In the genomic region with DNA sequence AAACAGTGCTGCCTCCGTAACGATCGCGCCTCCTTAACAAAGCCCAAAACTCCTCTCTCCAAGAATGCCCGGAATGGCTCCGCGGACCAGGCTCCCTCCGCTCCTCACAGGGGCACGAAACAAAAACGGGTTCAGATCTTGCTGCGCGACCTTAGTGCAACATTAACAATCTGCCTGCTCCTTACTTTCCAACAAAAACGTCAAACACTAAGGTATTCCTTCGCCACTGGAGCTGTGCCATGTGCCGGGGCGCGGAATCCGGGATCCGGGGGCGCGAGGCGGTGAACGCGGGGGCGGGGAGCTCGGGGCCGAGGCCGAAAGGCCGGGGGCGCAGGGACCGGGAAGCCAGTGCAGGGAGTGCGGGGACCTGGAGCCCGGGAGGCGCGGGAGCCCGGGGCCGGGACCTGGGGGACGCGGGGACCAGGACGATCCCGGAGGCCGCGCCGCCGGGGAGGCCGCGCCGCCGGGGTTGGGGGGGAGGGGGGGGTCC, we compare ENCODE assay signal across 7 cellular contexts. TPM values are rescaled to one million over a fixed set of nuclear protein-coding genes. Genes with fewer than 3 reads are reported as not detected.
DNase-seq lines count a peak whose midpoint lies in the region; ATAC-seq, FAIRE-seq and TF ChIP-seq lines count a peak whose summit lies in the region.

No MANE protein-coding gene starts in this region.

- in situ Hi-C loops in SK-MEL-5 (cut with HindIII; ENCODE audit: low pct_unique_long_range_greater_than_20kb, low sequenced_read_pairs), result no loop called here

- WGBS in lung, 2 donors, result 0 to 1% methylated on average over 41 to 49 of the region's 49 CpGs
- WGBS in tibial nerve, 2 donors, result 1% methylated on average over 16 to 24 of the region's 49 CpGs

- H3K9me3 ChIP-seq in lung (ENCODE audit: control insufficient read depth in 2 of 2, insufficient read depth in 1 of 2, low read length in 1 of 2), result no peaks in the 10 kb centered on the region
- no peaks in the 10 kb centered on the region for H3K9me3 ChIP-seq in tibial nerve

- TF ChIP-seq CTCF in HFFc6 (IDR thresholded peaks at IDR 0.05) (no peak), dorsolateral prefrontal cortex (IDR thresholded peaks at IDR 0.05 in 54 of 56, conservative IDR thresholded peaks at IDR 0.05 in 2 of 56; ENCODE audit: low read depth in 1 of 56, partially characterized antibody in 56 of 56) (no peak), lung (IDR thresholded peaks at IDR 0.05; ENCODE audit: control extremely low read depth, extremely low read depth) (no peak), tibial nerve (IDR thresholded peaks at IDR 0.05) (no peak)

- DNase-seq in GM12892 (ENCODE audit: insufficient read length) (peak; percentile 42), HFFc6 (no peak), SK-MEL-5 (ENCODE audit: low read depth, low spot score) (peak; percentile 7), dorsolateral prefrontal cortex (peak in 1 of 10 donors; percentile 26), lung (ENCODE audit: low spot score) (no peak), tibial nerve (ENCODE audit: low spot score in 2 of 2) (no peak), NCI-H187 treated with DMSO at 0.1 percent for 48 hours (lab: John Stamatoyannopoulos, UW) (no peak)

- H3K4me1 Mint-ChIP-seq in HFFc6 (ENCODE audit: low read depth), result peaks cover 13% of the 10 kb centered on the region

- H3K9me3 Mint-ChIP-seq in HFFc6, result no peaks in the 10 kb centered on the region

- no peaks in the 10 kb centered on the region for H3K27me3 ChIP-seq in dorsolateral prefrontal cortex
- no peaks in the 10 kb centered on the region for H3K27me3 ChIP-seq in lung (ENCODE audit: control insufficient read depth, insufficient read depth)
- no peaks in the 10 kb centered on the region for H3K27me3 ChIP-seq in tibial nerve

- H3K4me1 ChIP-seq in lung (ENCODE audit: control insufficient read depth in 2 of 2, insufficient read depth in 2 of 2, low read length in 2 of 2) (no peaks in the 10 kb centered on the region), tibial nerve (peaks cover 0 to 22% (median 7%) of the 10 kb centered on the region in 4 donors)

- H3K4me3 ChIP-seq in dorsolateral prefrontal cortex, result peak overlapping the region; percentile 57 to 94 (median 84)
- peak overlapping the region; percentile 94 for H3K4me3 ChIP-seq in lung
- peak overlapping the region; percentile 72 to 76 (median 76) for H3K4me3 ChIP-seq in tibial nerve

- peak overlapping the region in 54 of 59 donors; percentile 10 to 88 (median 73) for H3K27ac ChIP-seq in dorsolateral prefrontal cortex
- peak overlapping the region; percentile 63 to 97 for H3K27ac ChIP-seq in lung (ENCODE audit: low read depth in 1 of 2, low read length in 1 of 2)
- H3K27ac ChIP-seq in tibial nerve, result peak overlapping the region; percentile 55 to 91 (median 85)

- H3K36me3 Mint-ChIP-seq in HFFc6 (ENCODE audit: low read depth), result peaks cover 5% of the 10 kb centered on the region; the same call in 1 of the 2 replicates

- intact Hi-C loops in dorsolateral prefrontal cortex (cut with DNase I), result loop anchor here (5.0 kb wide), 2 partner anchors 58 to 142 kb away; partner anchors contain the start of genes NIPA2 (in 1 of the 2) and TUBGCP5 (in 1 of the 2)

- TF ChIP-seq POLR2A in GM12892 (IDR thresholded peaks at IDR 0.05; ENCODE audit: low read depth, low read length) (no peak), tibial nerve (IDR thresholded peaks at IDR 0.05) (no peak)

- H3K4me3 Mint-ChIP-seq in HFFc6, result peak overlapping the region; percentile 100

- H3K36me3 ChIP-seq in lung (ENCODE audit: control insufficient read depth in 2 of 2, insufficient read depth in 2 of 2, low read length in 2 of 2) (no peaks in the 10 kb centered on the region), tibial nerve (no peaks in the 10 kb centered on the region)

- no peak for ATAC-seq in lung (ENCODE audit: insufficient read depth, low FRiP score)

- no peak for FAIRE-seq in GM12892 (lab: Jason Lieb, UNC)

- no peak for TF ChIP-seq EP300 in tibial nerve (IDR thresholded peaks at IDR 0.05)

- H3K27me3 Mint-ChIP-seq in HFFc6 (ENCODE audit: insufficient read depth), result peaks cover 3% of the 10 kb centered on the region

- peak overlapping the region; percentile 86 for H3K27ac Mint-ChIP-seq in HFFc6

RNA-seq across cellular contexts. Expression of gene CYFIP1, which starts 0.4 kb away (rescaled TPM):
- 28.7 TPM for polyA plus RNA-seq in GM12892 (2012; ENCODE audit: missing spikeins)
- total RNA-seq in HFFc6 (2021; fragmentation: NEBNext Ultra II Directional; extraction: Animal tissue kit (Norgen Biotek cat#: 25700)), result 100 to 1,000 TPM; 122 to 142 (median 131) TPM
- total RNA-seq in SK-MEL-5 (2014; rRNA removed; shearing (Covaris generic)), result 83.3 and 92.3 TPM in 2 replicates
- polyA plus RNA-seq in SK-MEL-5 (2015; cell fraction: cytosol; rRNA removed), result 72.4 and 83.1 TPM in 2 replicates
- 101 TPM in 2 replicates for polyA plus RNA-seq in SK-MEL-5 (2015; cell fraction: nucleus; rRNA removed)
- 100 to 1,000 TPM in 18 of 120 experiments, 10 to 100 TPM in 102; 46.3 to 138 (median 84.8) TPM for total RNA-seq in dorsolateral prefrontal cortex
- total RNA-seq in lung, result 100 to 1,000 TPM; 108 to 136 TPM
- polyA plus RNA-seq in lung, result 10 to 100 TPM; 27.0 to 65.5 TPM
- 100 to 1,000 TPM in 2 of 4 donors, 10 to 100 TPM in 2; 77.4 to 121 (median 101) TPM for total RNA-seq in tibial nerve

RNA-seq across cellular contexts. Expression of gene TUBGCP5, which starts 59.6 kb away (rescaled TPM):
- 14.6 TPM for polyA plus RNA-seq in GM12892 (2012; ENCODE audit: missing spikeins)
- 10 to 100 TPM; 11.7 to 13.8 (median 13.1) TPM for total RNA-seq in HFFc6 (2021; fragmentation: NEBNext Ultra II Directional; extraction: Animal tissue kit (Norgen Biotek cat#: 25700))
- total RNA-seq in SK-MEL-5 (2014; rRNA removed; shearing (Covaris generic)), result 19.9 and 22.9 TPM in 2 replicates
- polyA plus RNA-seq in SK-MEL-5 (2015; cell fraction: cytosol; rRNA removed), result 10.0 and 14.0 TPM in 2 replicates
- 26.5 and 50.0 TPM in 2 replicates for polyA plus RNA-seq in SK-MEL-5 (2015; cell fraction: nucleus; rRNA removed)
- total RNA-seq in dorsolateral prefrontal cortex (10 to 100 TPM; 15.4 to 49.6 (median 31.7) TPM), lung (10 to 100 TPM; 16.0 to 34.7 TPM), tibial nerve (10 to 100 TPM; 26.3 to 47.3 (median 31.6) TPM)
- 1 to 10 TPM; 6.2 to 7.6 TPM for polyA plus RNA-seq in lung

Comparison
In these comparisons a context has a peak if more than half of its experiments do, and no peak if none do; other contexts are left out.
1. DNase-seq: peak in GM12892 (single experiment) and SK-MEL-5 (single experiment); none in HFFc6 (single experiment), lung (single experiment), tibial nerve (0 of 2) and NCI-H187 treated with DMSO at 0.1 percent for 48 hours (single experiment).
2. Peak in every context shown above with its lines, with median percentiles within 50 percentile points of each other: H3K27ac ChIP-seq and H3K4me3 ChIP-seq.